Comparison of ENCODE assay signal across 2 cellular contexts in the genomic region with DNA sequence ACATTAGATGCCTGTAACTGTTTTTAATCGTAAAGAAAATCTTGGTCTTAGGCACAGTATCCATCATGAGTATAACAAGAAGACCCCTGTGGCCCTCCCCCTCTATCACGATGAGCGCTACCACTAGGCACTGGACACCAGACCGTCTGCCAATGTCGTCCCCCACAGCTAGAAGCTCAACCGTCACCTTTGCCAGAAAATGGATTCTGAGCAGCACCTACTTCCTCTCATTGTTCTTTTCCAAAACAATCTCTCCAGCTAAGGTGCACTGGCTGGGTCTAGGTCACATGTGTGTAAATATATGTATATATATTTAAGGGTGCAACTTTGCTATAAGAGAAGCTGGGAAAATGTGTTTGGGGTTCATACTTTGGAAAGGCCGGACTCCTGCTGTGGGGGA.
TF ChIP-seq lines count a peak whose summit lies in the region.

No MANE protein-coding gene starts in this region.

TF ChIP-seq in IMR-90, 13 proteins besides CTCF, POLR2A, EP300 and RAD21:
- TF ChIP-seq, protein P1, sequence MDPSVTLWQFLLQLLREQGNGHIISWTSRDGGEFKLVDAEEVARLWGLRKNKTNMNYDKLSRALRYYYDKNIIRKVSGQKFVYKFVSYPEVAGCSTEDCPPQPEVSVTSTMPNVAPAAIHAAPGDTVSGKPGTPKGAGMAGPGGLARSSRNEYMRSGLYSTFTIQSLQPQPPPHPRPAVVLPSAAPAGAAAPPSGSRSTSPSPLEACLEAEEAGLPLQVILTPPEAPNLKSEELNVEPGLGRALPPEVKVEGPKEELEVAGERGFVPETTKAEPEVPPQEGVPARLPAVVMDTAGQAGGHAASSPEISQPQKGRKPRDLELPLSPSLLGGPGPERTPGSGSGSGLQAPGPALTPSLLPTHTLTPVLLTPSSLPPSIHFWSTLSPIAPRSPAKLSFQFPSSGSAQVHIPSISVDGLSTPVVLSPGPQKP (IDR thresholded peaks at IDR 0.05; ENCODE audit: borderline replicate concordance, low read depth, low read length) = no peak
- TF ChIP-seq FOS (IDR thresholded peaks at IDR 0.05; ENCODE audit: low read depth, low read length) (no peak), SMC3 (IDR thresholded peaks at IDR 0.05; ENCODE audit: low read depth, low read length) (no peak), MAFK (IDR thresholded peaks at IDR 0.05; ENCODE audit: low read depth, low read length) (no peak)
- TF ChIP-seq, protein P2, sequence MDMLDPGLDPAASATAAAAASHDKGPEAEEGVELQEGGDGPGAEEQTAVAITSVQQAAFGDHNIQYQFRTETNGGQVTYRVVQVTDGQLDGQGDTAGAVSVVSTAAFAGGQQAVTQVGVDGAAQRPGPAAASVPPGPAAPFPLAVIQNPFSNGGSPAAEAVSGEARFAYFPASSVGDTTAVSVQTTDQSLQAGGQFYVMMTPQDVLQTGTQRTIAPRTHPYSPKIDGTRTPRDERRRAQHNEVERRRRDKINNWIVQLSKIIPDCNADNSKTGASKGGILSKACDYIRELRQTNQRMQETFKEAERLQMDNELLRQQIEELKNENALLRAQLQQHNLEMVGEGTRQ (IDR thresholded peaks at IDR 0.05; ENCODE audit: low read depth, low read length) = no peak

TF ChIP-seq in H1, 55 proteins besides CTCF, POLR2A, EP300 and RAD21:
- no peak for TF ChIP-seq JUND (IDR thresholded peaks at IDR 0.05; ENCODE audit: low read length)
- no peak for TF ChIP-seq SUZ12 (IDR thresholded peaks at IDR 0.05; ENCODE audit: low read length)
- TF ChIP-seq TEAD4 (IDR thresholded peaks at IDR 0.05; ENCODE audit: low read depth, low read length) = no peak
- TF ChIP-seq CHD1 (IDR thresholded peaks at IDR 0.05; ENCODE audit: low read depth, low read length) = no peak
- no peak for TF ChIP-seq SP2 (IDR thresholded peaks at IDR 0.05; ENCODE audit: low read length)
- TF ChIP-seq CEBPB (IDR thresholded peaks at IDR 0.05; ENCODE audit: low read depth, low read length) = no peak
- TF ChIP-seq PHF8 (conservative IDR thresholded peaks at IDR 0.05; ENCODE audit: low read depth, low read length) = no peak
- TF ChIP-seq, protein P3, sequence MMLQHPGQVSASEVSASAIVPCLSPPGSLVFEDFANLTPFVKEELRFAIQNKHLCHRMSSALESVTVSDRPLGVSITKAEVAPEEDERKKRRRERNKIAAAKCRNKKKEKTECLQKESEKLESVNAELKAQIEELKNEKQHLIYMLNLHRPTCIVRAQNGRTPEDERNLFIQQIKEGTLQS (IDR thresholded peaks at IDR 0.05; ENCODE audit: insufficient read depth, low read depth, low read length) = no peak
